In the genomic region with DNA sequence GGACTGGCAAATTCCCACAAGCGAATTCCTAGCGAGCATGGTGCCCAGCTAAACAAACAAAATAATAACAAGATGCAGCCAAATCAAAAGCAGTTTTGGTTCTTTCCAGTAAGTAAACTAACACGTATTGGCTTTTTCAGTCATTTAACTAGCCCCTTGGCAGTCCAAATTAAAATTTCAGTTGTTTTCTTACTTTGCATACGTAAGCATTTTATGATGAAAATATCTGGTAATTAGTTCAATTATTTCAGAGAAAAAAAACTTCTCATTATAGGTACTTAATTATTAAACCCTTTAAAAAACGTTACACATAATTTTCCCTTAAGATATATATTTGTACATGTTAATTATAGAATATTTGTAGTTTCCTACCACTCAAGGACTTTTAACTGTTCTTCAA, we compare ENCODE assay signal across 1 cellular context.
TF ChIP-seq lines count a peak whose summit lies in the region.

No MANE protein-coding gene starts in this region.

TF ChIP-seq in K562, 482 proteins besides CTCF, POLR2A, EP300 and RAD21 (continued from another document):
- TF ChIP-seq, protein P1, sequence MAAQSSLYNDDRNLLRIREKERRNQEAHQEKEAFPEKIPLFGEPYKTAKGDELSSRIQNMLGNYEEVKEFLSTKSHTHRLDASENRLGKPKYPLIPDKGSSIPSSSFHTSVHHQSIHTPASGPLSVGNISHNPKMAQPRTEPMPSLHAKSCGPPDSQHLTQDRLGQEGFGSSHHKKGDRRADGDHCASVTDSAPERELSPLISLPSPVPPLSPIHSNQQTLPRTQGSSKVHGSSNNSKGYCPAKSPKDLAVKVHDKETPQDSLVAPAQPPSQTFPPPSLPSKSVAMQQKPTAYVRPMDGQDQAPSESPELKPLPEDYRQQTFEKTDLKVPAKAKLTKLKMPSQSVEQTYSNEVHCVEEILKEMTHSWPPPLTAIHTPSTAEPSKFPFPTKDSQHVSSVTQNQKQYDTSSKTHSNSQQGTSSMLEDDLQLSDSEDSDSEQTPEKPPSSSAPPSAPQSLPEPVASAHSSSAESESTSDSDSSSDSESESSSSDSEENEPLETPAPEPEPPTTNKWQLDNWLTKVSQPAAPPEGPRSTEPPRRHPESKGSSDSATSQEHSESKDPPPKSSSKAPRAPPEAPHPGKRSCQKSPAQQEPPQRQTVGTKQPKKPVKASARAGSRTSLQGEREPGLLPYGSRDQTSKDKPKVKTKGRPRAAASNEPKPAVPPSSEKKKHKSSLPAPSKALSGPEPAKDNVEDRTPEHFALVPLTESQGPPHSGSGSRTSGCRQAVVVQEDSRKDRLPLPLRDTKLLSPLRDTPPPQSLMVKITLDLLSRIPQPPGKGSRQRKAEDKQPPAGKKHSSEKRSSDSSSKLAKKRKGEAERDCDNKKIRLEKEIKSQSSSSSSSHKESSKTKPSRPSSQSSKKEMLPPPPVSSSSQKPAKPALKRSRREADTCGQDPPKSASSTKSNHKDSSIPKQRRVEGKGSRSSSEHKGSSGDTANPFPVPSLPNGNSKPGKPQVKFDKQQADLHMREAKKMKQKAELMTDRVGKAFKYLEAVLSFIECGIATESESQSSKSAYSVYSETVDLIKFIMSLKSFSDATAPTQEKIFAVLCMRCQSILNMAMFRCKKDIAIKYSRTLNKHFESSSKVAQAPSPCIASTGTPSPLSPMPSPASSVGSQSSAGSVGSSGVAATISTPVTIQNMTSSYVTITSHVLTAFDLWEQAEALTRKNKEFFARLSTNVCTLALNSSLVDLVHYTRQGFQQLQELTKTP (IDR thresholded peaks at IDR 0.05; ENCODE audit: low read depth in 1 of 2, partially characterized antibody in 2 of 2) = no peak
- TF ChIP-seq MAFK (IDR thresholded peaks at IDR 0.05; ENCODE audit: low read length) (peak; percentile 49; the same call in 1 of the 2 replicates), ZBTB7A (IDR thresholded peaks at IDR 0.05; ENCODE audit: borderline replicate concordance, control insufficient read depth, low read depth, low read length) (no peak), E2F3 (CRISPR knock-in tag; IDR thresholded peaks at IDR 0.05) (no peak)
